ENCODE assay signal across 20 cellular contexts in genomic region chr1:183954496-183954895, GRCh38.
A peak's percentile ranks its signal among the peaks of the same experiment; 100 is the strongest.
DNase-seq lines count a peak whose midpoint lies in the region; ATAC-seq and TF ChIP-seq lines count a peak whose summit lies in the region.
"Had no signal": no experiment of that assay in that cellular context is flagged by ENCODE, and none has a peak within 500 bp of the region (broad histone marks: within the 10 kb centered on the region; RNA-seq: fewer than 3 reads in every experiment).

No MANE protein-coding gene starts in this region.

- POLR2A ChIA-PET in CD4-positive, alpha-beta T cell (lab: Charles Lee), result interaction anchor here (0.7 to 3.6 kb wide), 2 partner anchors 96 to 196 kb away, joined by 3 to 24 read pairs; partner anchors contain the start of gene TSEN15
- POLR2A ChIA-PET in Caco-2 (lab: Charles Lee), result no interaction called here
- POLR2A ChIA-PET in naive thymus-derived CD4-positive, alpha-beta T cell (lab: Charles Lee), result interaction anchor here (1.9 kb wide), 1 partner anchor 97 kb away, joined by 11 read pairs; the partner anchor contains the start of gene TSEN15

- intact Hi-C loops in CD4-positive, alpha-beta T cell (cut with DNase I, micrococcal nuclease), result no loop called here
- intact Hi-C loops in Caco-2 (cut with micrococcal nuclease; ENCODE audit: unreplicated experiment), result no loop called here
- intact Hi-C loops in naive thymus-derived CD4-positive, alpha-beta T cell (cut with micrococcal nuclease), result loop anchor here in 1 of 2 donors (10.0 kb wide), 1 partner anchor 210 kb away; no protein-coding TSS in a partner anchor

- H3K4me1 ChIP-seq in Caco-2, result peaks cover 9% of the 10 kb centered on the region; the same call in 1 of the 2 replicates
- H3K4me1 ChIP-seq in naive thymus-derived CD4-positive, alpha-beta T cell (ENCODE audit: control insufficient read depth in 2 of 2, insufficient read depth in 2 of 2, low read length in 2 of 2), result peaks cover 17 to 36% of the 10 kb centered on the region in 2 donors
- H3K4me1 ChIP-seq in HAP-1, result no peaks in the 10 kb centered on the region

- CTCF ChIA-PET in CD4-positive, alpha-beta T cell (lab: Charles Lee), result interaction anchor here (3.7 kb wide), 1 partner anchor 39 kb away, joined by 29 read pairs; no protein-coding TSS in a partner anchor
- CTCF ChIA-PET in Caco-2 (lab: Charles Lee), result no interaction called here
- CTCF ChIA-PET in naive thymus-derived CD4-positive, alpha-beta T cell (lab: Charles Lee), result interaction anchor here (0.5 to 1.8 kb wide), 2 partner anchors 68 to 270 kb away, joined by 3 to 4 read pairs; no protein-coding TSS in a partner anchor

- in situ Hi-C loops in HAP-1 (cut with MboI; ENCODE audit: low sequenced_read_pairs), result no loop called here

- TF ChIP-seq CTCF in CD4-positive, alpha-beta T cell (IDR thresholded peaks at IDR 0.05), result no peak
- TF ChIP-seq CTCF in Caco-2 (IDR thresholded peaks at IDR 0.05; ENCODE audit: insufficient read depth in 1 of 2, low read depth in 1 of 2, low read length in 1 of 2, severe bottlenecking in 1 of 2, unreplicated experiment in 1 of 2) (no peak), epithelial cell of esophagus (IDR thresholded peaks at IDR 0.05; ENCODE audit: insufficient read depth, low read depth, low read length, missing control alignments) (no peak)

- H3K27me3 Mint-ChIP-seq in CD4-positive, alpha-beta T cell, result no peaks in the 10 kb centered on the region
- H3K27me3 Mint-ChIP-seq in Caco-2 (ENCODE audit: insufficient read depth, unreplicated experiment), result no peaks in the 10 kb centered on the region
- no peaks in the 10 kb centered on the region for H3K27me3 Mint-ChIP-seq in naive thymus-derived CD4-positive, alpha-beta T cell

- no peak for ATAC-seq in CD4-positive, alpha-beta T cell (ENCODE audit: poor library complexity)
- ATAC-seq in naive thymus-derived CD4-positive, alpha-beta T cell, result no peak
- no peak for ATAC-seq in GM19324 (IDR thresholded peaks at IDR 0.05; ENCODE audit: low FRiP score, unreplicated experiment)
- ATAC-seq: HCT116 had no signal

- no peaks in the 10 kb centered on the region for H3K36me3 Mint-ChIP-seq in CD4-positive, alpha-beta T cell (ENCODE audit: low read depth)
- H3K36me3 Mint-ChIP-seq in Caco-2 (ENCODE audit: insufficient read depth, unreplicated experiment), result peaks cover 8% of the 10 kb centered on the region
- H3K36me3 Mint-ChIP-seq in naive thymus-derived CD4-positive, alpha-beta T cell, result peaks cover 0 to 13% (median 0%) of the 10 kb centered on the region in 5 donors
- H3K36me3 Mint-ChIP-seq: IgD-negative memory B cell had no signal

- H3K4me1 Mint-ChIP-seq in CD4-positive, alpha-beta T cell (ENCODE audit: low read depth), result peaks cover 6% of the 10 kb centered on the region
- H3K4me1 Mint-ChIP-seq in Caco-2 (ENCODE audit: low read depth, unreplicated experiment), result peaks cover 9% of the 10 kb centered on the region
- peaks cover 0 to 13% (median 9%) of the 10 kb centered on the region in 7 donors for H3K4me1 Mint-ChIP-seq in naive thymus-derived CD4-positive, alpha-beta T cell

- no peak overlapping the region for H3K27ac ChIP-seq in CD4-positive, alpha-beta T cell (ENCODE audit: low read depth, low read length)
- no peak overlapping the region for H3K27ac ChIP-seq in naive thymus-derived CD4-positive, alpha-beta T cell (ENCODE audit: low read depth, low read length)
- H3K27ac ChIP-seq: C4-2B had no signal

- H3K4me3 ChIP-seq in Caco-2 (ENCODE audit: low read depth, low read length), result no peak overlapping the region
- H3K4me3 ChIP-seq in epithelial cell of esophagus (ENCODE audit: low read length), result no peak overlapping the region
- H3K4me3 ChIP-seq in naive thymus-derived CD4-positive, alpha-beta T cell (ENCODE audit: low read length), result no peak overlapping the region
- no peak overlapping the region for H3K4me3 ChIP-seq in HAP-1

- H3K27ac Mint-ChIP-seq in CD4-positive, alpha-beta T cell, result peak overlapping the region; percentile 31
- peak overlapping the region; percentile 19 for H3K27ac Mint-ChIP-seq in Caco-2 (ENCODE audit: unreplicated experiment)
- H3K27ac Mint-ChIP-seq in naive thymus-derived CD4-positive, alpha-beta T cell, result peak overlapping the region in 5 of 9 donors; percentile 3 to 82 (median 70)
- H3K27ac Mint-ChIP-seq: IgD-negative memory B cell had no signal

- H3K27me3 ChIP-seq in CD4-positive, alpha-beta T cell (ENCODE audit: control insufficient read depth, insufficient read depth, low read length), result no peaks in the 10 kb centered on the region
- H3K27me3 ChIP-seq in Caco-2 (replicated peaks; ENCODE audit: control insufficient read depth, insufficient read depth, low read length) (no peaks in the 10 kb centered on the region), HAP-1 (ENCODE audit: low read depth) (no peaks in the 10 kb centered on the region)
- no peaks in the 10 kb centered on the region for H3K27me3 ChIP-seq in naive thymus-derived CD4-positive, alpha-beta T cell (ENCODE audit: control insufficient read depth in 2 of 2, insufficient read depth in 2 of 2, low read length in 2 of 2)

- no TSS peak for BruUV-seq in Caco-2 (replicated peaks; lab: Mats Ljungman, UMichigan)

- no peaks in the 10 kb centered on the region for H3K9me3 Mint-ChIP-seq in CD4-positive, alpha-beta T cell
- peaks cover 10% of the 10 kb centered on the region for H3K9me3 Mint-ChIP-seq in Caco-2 (ENCODE audit: unreplicated experiment)
- H3K9me3 Mint-ChIP-seq in naive thymus-derived CD4-positive, alpha-beta T cell, result peaks cover 0 to 3% (median 0%) of the 10 kb centered on the region in 11 donors
- H3K9me3 Mint-ChIP-seq: IgD-negative memory B cell had no signal

- H3K9me3 ChIP-seq in CD4-positive, alpha-beta T cell (ENCODE audit: control insufficient read depth, low read length), result no peaks in the 10 kb centered on the region
- no peaks in the 10 kb centered on the region for H3K9me3 ChIP-seq in Caco-2
- H3K9me3 ChIP-seq in naive thymus-derived CD4-positive, alpha-beta T cell (ENCODE audit: control insufficient read depth in 2 of 3, low read length in 3 of 3), result no peaks in the 10 kb centered on the region
- H3K9me3 ChIP-seq in HAP-1, result no peaks in the 10 kb centered on the region
- H3K9me3 ChIP-seq: SK-N-SH had no signal

- no peak overlapping the region for H3K4me3 Mint-ChIP-seq in CD4-positive, alpha-beta T cell
- no peak overlapping the region for H3K4me3 Mint-ChIP-seq in Caco-2 (ENCODE audit: unreplicated experiment)
- peak overlapping the region in 2 of 10 donors; percentile 5 to 6 for H3K4me3 Mint-ChIP-seq in naive thymus-derived CD4-positive, alpha-beta T cell
- H3K4me3 Mint-ChIP-seq: IgD-negative memory B cell had no signal

- DNase-seq in CD4-positive, alpha-beta T cell, result no peak
- DNase-seq in Caco-2 (no peak), epithelial cell of esophagus (ENCODE audit: low read depth) (peak; percentile 83), NCI-H2196 (lab: John Stamatoyannopoulos, UW; ENCODE audit: unreplicated experiment) (no peak), HAP-1 (ENCODE audit: low spot score in 2 of 2) (no peak)
- DNase-seq in naive thymus-derived CD4-positive, alpha-beta T cell, result no peak
- DNase-seq: ACHN, DMS153, GF-D8, Kasumi-1, MM.1S, NCI-H1092, NCI-H146, NCI-H2029 treated with DMSO at 0.1 percent for 48 hours, SHP77, SK-N-SH had no signal

- no peaks in the 10 kb centered on the region for H3K36me3 ChIP-seq in Caco-2 (ENCODE audit: control insufficient read depth, insufficient read depth, low read length)
- H3K36me3 ChIP-seq in naive thymus-derived CD4-positive, alpha-beta T cell (ENCODE audit: control insufficient read depth in 2 of 3, insufficient read depth in 3 of 3, low read length in 3 of 3), result no peaks in the 10 kb centered on the region
- H3K36me3 ChIP-seq in HAP-1 (replicated peaks), result no peaks in the 10 kb centered on the region

Comparison
In these comparisons a context has a peak if more than half of its experiments do, and no peak if none do; other contexts are left out.
1. H3K27ac Mint-ChIP-seq: peak in every context shown above with its lines; median percentile 70 in naive thymus-derived CD4-positive, alpha-beta T cell; 31 in CD4-positive, alpha-beta T cell; 19 in Caco-2.